In the genomic region with DNA sequence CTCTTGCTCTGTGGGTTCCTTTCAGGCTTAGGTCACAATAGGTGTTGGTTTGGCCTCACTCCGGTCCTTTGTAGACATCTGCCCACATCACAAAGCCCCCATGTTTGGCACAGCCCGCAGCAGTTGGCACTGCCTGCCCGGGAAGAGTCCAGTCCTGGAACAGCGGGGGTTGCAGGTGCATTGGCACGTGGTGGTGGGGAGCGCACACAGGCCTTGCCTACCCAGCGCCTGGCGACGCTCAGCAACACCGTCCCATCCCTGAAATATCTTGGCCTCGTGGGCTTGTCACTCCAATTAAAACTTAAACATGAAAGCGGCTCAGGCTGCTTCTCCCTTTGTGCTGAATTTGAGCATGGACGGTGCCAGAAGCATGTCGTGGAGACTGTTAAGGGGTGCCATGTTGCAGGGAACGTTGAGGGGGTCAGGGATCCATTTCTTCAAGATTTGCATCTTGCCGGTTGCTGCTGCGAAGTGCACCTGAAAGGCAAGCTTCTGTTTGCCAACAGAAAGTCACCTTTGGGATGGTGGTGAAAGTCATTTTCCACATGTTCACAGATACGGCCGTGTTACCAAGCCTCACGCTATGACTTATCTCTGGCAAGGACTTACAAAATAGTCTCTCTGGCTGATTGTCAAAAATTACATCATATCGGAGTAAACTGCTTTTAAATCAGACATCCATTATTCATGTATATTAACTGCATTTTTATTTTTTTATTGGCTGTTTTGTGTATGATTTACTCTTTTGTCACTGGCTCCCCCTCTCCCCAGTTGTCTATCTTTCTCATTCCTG, we compare ENCODE assay signal across 18 cellular contexts.
"Had no signal": no experiment of that assay in that cellular context is flagged by ENCODE, and none has a peak within 500 bp of the region (broad histone marks: within the 10 kb centered on the region; RNA-seq: fewer than 3 reads in every experiment).

No MANE protein-coding gene starts in this region.

- H3K9me3 ChIP-seq: adrenal gland, lower lobe of right lung, ovary, thyroid gland, uterus had no signal

- H3K27me3 ChIP-seq: adrenal gland, foreskin keratinocyte, ovary, thyroid gland, uterus had no signal

- H3K36me3 ChIP-seq: ovary, uterus had no signal

- ATAC-seq: activated CD8-positive, alpha-beta memory T cell treated with anti-CD3 and anti-CD28 coated beads, Interleukin-2, amount 10 ng/mL, durations not matched to agents 7 days and 5 days; foreskin keratinocyte; lower lobe of right lung; stimulated activated effector memory CD8-positive, alpha-beta T cell treated with anti-CD3 and anti-CD28 coated beads, Interleukin-12 subunit alpha, Interleukin-12 subunit beta, amount 100 ng/mL, for 72 hours had no signal

- H3K4me1 ChIP-seq: foreskin keratinocyte, lower lobe of right lung, thyroid gland had no signal

- H3K4me3 ChIP-seq: adrenal gland, lower lobe of right lung, ovary, SK-N-MC, thyroid gland, uterus had no signal

- DNase-seq: activated CD4-positive, alpha-beta T cell treated with anti-CD3 and anti-CD28 coated beads for 1 hour; activated CD4-positive, alpha-beta T cell treated with anti-CD3 and anti-CD28 coated beads, Interleukin-2, amount 50 U/mL, for 48 hours; activated CD8-positive, alpha-beta memory T cell treated with anti-CD3 and anti-CD28 coated beads, Interleukin-2, amount 10 ng/mL, durations not matched to agents 7 days and 5 days; activated naive CD4-positive, alpha-beta T cell treated with anti-CD3 and anti-CD28 coated beads, Interleukin-2, amount 50 U/mL, for 16 hours; activated T-cell treated with anti-CD3 and anti-CD28 coated beads, Interleukin-2, amount 50 U/mL, for 1 hour; erythroblast; foreskin keratinocyte; glutamatergic neuron; lower lobe of right lung; ovary; stimulated activated CD4-positive, alpha-beta T cell treated with anti-CD3 and anti-CD28 coated beads, Interleukin-12 subunit alpha, Interleukin-12 subunit beta, amount 100 ng/mL, for 4 hours; stimulated activated CD4-positive, alpha-beta T cell treated with anti-CD3 and anti-CD28 coated beads, Interleukin-2, amount 100 ng/mL, for 24 hours; thyroid gland; uterus had no signal

- H3K27ac ChIP-seq: adrenal gland, foreskin keratinocyte, lower lobe of right lung, ovary, SK-N-MC, thyroid gland, uterus, VCaP had no signal
